Comparison of ENCODE assay signal across 7 cellular contexts in genomic region chr14:75069021-75069810, GRCh38. TPM values are rescaled to one million over a fixed set of nuclear protein-coding genes. Genes with fewer than 3 reads are reported as not detected.
A peak's percentile ranks its signal among the peaks of the same experiment; 100 is the strongest.
DNase-seq lines count a peak whose midpoint lies in the region; ATAC-seq, FAIRE-seq and TF ChIP-seq lines count a peak whose summit lies in the region.

TSS of gene ZC2HC1C (plus strand) at chr14:75069641. CDS start at chr14:75070574, 933 bp downstream.

- intact Hi-C loops in activated CD4-positive, alpha-beta T cell treated with anti-CD3 and anti-CD28 coated beads for 36 hours (cut with DNase I, micrococcal nuclease): loop anchor here (2.0 to 10.0 kb wide), 4 partner anchors 58 to 574 kb away; partner anchors contain the start of genes EIF2B2 (in 1 of the 2), ISCA2 (in 1 of the 2), NEK9 (in 1 of the 2) and NPC2 (in 1 of the 2)

- peak within 1 kb of the TSS; percentile 63 for H3K4me3 ChIP-seq in coronary artery

- H3K27ac Mint-ChIP-seq in activated CD4-positive, alpha-beta T cell treated with anti-CD3 and anti-CD28 coated beads for 36 hours: peak within 1 kb of the TSS; percentile 82

- no peak within 1 kb of the TSS for H3K4me3 Mint-ChIP-seq in activated CD4-positive, alpha-beta T cell treated with anti-CD3 and anti-CD28 coated beads for 36 hours

- H3K27me3 ChIP-seq in layer of hippocampus (ENCODE audit: control insufficient read depth, insufficient read depth, low read length): no peaks in the 10 kb centered on the region

- H3K27me3 Mint-ChIP-seq in activated CD4-positive, alpha-beta T cell treated with anti-CD3 and anti-CD28 coated beads for 36 hours: no peaks in the 10 kb centered on the region

- CTCF ChIA-PET in activated CD4-positive, alpha-beta T cell treated with anti-CD3 and anti-CD28 coated beads for 36 hours (lab: Charles Lee): interaction anchor here (0.6 to 1.9 kb wide), 7 partner anchors 8 to 124 kb away, joined by 3 to 9 read pairs (median 3); no protein-coding TSS in a partner anchor

- no peak for TF ChIP-seq CTCF in coronary artery (IDR thresholded peaks at IDR 0.05)

- H3K4me1 Mint-ChIP-seq in activated CD4-positive, alpha-beta T cell treated with anti-CD3 and anti-CD28 coated beads for 36 hours: peaks cover 9% of the 10 kb centered on the region

- H3K27ac ChIP-seq in coronary artery: peak within 1 kb of the TSS; percentile 50 to 91
- peak within 1 kb of the TSS; percentile 90 for H3K27ac ChIP-seq in layer of hippocampus (ENCODE audit: low read depth, low read length)

- H3K9me3 Mint-ChIP-seq in activated CD4-positive, alpha-beta T cell treated with anti-CD3 and anti-CD28 coated beads for 36 hours (ENCODE audit: low read depth): no peaks in the 10 kb centered on the region

- peak; percentile 63 for ATAC-seq in HG03039 (IDR thresholded peaks at IDR 0.05; ENCODE audit: unreplicated experiment)
- peak; percentile 93 for ATAC-seq in activated CD4-positive, alpha-beta T cell treated with anti-CD3 and anti-CD28 coated beads for 36 hours

- H3K36me3 Mint-ChIP-seq in activated CD4-positive, alpha-beta T cell treated with anti-CD3 and anti-CD28 coated beads for 36 hours (ENCODE audit: low read depth): no peaks in the 10 kb centered on the region

- POLR2A ChIA-PET in activated CD4-positive, alpha-beta T cell treated with anti-CD3 and anti-CD28 coated beads for 36 hours (lab: Charles Lee): interaction anchor here (0.6 to 0.7 kb wide), 2 partner anchors 57 to 92 kb away, joined by 3 read pairs; partner anchors contain the start of gene NEK9

- DNase-seq in GM18507 (ENCODE audit: extremely low spot score, insufficient read length, low read depth): peak; percentile 71
- peak; percentile 100 for DNase-seq in NCI-H2196 (lab: John Stamatoyannopoulos, UW; ENCODE audit: unreplicated experiment)
- peak; percentile 79 for DNase-seq in activated CD4-positive, alpha-beta T cell treated with anti-CD3 and anti-CD28 coated beads for 36 hours
- DNase-seq in coronary artery (ENCODE audit: low spot score): peak; percentile 98
- DNase-seq in stimulated activated CD4-positive, alpha-beta T cell treated with anti-CD3 and anti-CD28 coated beads, Interleukin-1b, Interleukin-23, amount 100 ng/mL, for 24 hours (ENCODE audit: low read depth in 4 of 4, low spot score in 1 of 4): peak in 3 of 4 experiments; percentile 47 to 69 (median 54)

- peak; percentile 76 for FAIRE-seq in GM18507 (lab: Jason Lieb, UNC)

RNA-seq across cellular contexts. Expression of gene ZC2HC1C, which starts in this region (rescaled TPM):
- 1 to 10 TPM; 1.2 to 1.3 TPM for total RNA-seq in activated CD4-positive, alpha-beta T cell treated with anti-CD3 and anti-CD28 coated beads for 36 hours

Comparison
In these comparisons a context has a peak if more than half of its experiments do, and no peak if none do; other contexts are left out.
1. Peak in every context shown above with its lines: DNase-seq, ATAC-seq, H3K4me3 ChIP-seq and H3K27ac ChIP-seq.